In the genomic region with DNA sequence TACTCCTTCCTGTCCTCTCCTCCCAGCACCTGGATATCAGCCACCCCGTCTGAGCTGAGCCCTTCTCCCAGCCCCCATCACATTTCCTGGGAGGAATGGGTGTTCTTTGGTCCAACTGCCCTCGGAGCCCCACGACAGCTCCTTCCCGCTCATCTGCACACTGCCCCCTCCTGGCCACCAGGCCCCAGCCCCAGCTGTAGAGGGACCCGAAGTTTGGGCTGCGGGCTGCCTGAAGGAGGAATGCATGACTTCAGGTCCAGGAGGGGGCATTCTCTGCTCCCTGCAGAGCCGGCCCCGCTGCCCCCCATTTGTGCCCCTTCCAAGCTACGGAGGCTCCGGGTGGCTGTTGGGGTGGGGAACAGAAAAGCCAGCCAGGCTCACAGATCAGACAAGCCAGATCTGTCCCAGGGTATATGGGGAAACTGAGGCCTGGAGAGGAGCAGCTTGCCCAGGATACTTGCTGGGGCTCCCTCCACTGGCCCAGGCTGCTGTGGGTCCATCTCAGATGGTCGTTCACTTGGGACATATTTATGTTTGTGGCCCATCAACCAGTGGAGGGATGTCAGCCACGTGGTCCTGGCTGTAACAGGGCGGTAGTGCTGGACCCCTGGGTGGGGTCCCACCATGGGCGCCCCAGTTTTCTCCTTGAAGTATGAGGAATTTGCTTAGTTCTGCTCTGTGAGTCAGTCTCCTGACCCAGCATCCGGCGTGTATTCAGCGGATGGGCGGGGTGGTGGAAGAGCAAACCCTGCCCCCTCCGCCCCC, we compare ENCODE assay signal across 8 cellular contexts. TPM values are rescaled to one million over a fixed set of nuclear protein-coding genes. Genes with fewer than 3 reads are reported as not detected.
DNase-seq lines count a peak whose midpoint lies in the region; ATAC-seq, FAIRE-seq and TF ChIP-seq lines count a peak whose summit lies in the region.

No MANE protein-coding gene starts in this region.

- WGBS in GM23248 (ENCODE audit: low coverage in 1 of 2, low lambda C conversion rate in 2 of 2, missing lambda C conversion rate in 2 of 2), 2 experiments: 62 to 64% methylated on average over 18 to 19 of the region's 19 CpGs
- 56 to 70% (median 64%) methylated on average over 14 to 19 of the region's 19 CpGs for WGBS in adrenal gland, 4 donors

- no peaks in the 10 kb centered on the region for H3F3A ChIP-seq in GM23248 (ENCODE audit: insufficient read depth)

- H3K9ac ChIP-seq in GM23248 (no peak overlapping the region), kidney (ENCODE audit: low read length in 2 of 2) (no peak overlapping the region)

- in situ Hi-C loops in GM23248 (cut with MboI): loop anchor here (5.0 to 10.0 kb wide), 2 partner anchors 137 to 320 kb away; no protein-coding TSS in a partner anchor

- H3K27ac ChIP-seq in GM23248 (no peak overlapping the region), adrenal gland (no peak overlapping the region), kidney (ENCODE audit: low read depth in 2 of 2, low read length in 2 of 2) (no peak overlapping the region)

- no peak overlapping the region for H3K4me2 ChIP-seq in GM23248 (ENCODE audit: unreplicated experiment)

- DNase-seq in CD1c-positive myeloid dendritic cell (ENCODE audit: extremely low spot score) (peak; percentile 33), GM23248 (peak; percentile 53), adrenal gland (peak in 4 of 7 donors; percentile 50 to 61 (median 57)), kidney (peak; percentile 80), NCI-H526 treated with DMSO at 0.1 percent for 48 hours (lab: John Stamatoyannopoulos, UW) (no peak), amniotic stem cell (lab: John Stamatoyannopoulos, UW) (no peak), SK-N-DZ (ENCODE audit: low spot score) (no peak)

- TF ChIP-seq CTCF in adrenal gland (IDR thresholded peaks at IDR 0.05) (peak; percentile 43 to 65 (median 57)), kidney (IDR thresholded peaks at IDR 0.05; ENCODE audit: borderline replicate concordance, extremely low read depth, insufficient read depth) (peak; percentile 46)

- no peak for TF ChIP-seq POLR2A in adrenal gland (IDR thresholded peaks at IDR 0.05)
- no peak for TF ChIP-seq POLR2A in GM18505 (IDR thresholded peaks at IDR 0.05; ENCODE audit: borderline replicate concordance, extremely low read depth, insufficient read depth, insufficient read length)

- H4K20me1 ChIP-seq in GM23248 (ENCODE audit: insufficient read depth): no peaks in the 10 kb centered on the region

- H3K27me3 ChIP-seq in GM23248 (replicated peaks; ENCODE audit: insufficient read depth) (no peaks in the 10 kb centered on the region), adrenal gland (no peaks in the 10 kb centered on the region)

- no peak overlapping the region for H2AFZ ChIP-seq in GM23248

- H3K4me1 ChIP-seq in GM23248 (ENCODE audit: insufficient read depth) (no peaks in the 10 kb centered on the region), adrenal gland (replicated peaks in 1 of 2) (no peaks in the 10 kb centered on the region), kidney (ENCODE audit: control insufficient read depth in 1 of 2, insufficient read depth in 1 of 2, low read depth in 1 of 2, low read length in 2 of 2) (peaks cover 3 to 4% of the 10 kb centered on the region in 2 donors)

- intact Hi-C loops in adrenal gland (cut with DNase I) (loop anchor here (2.0 to 10.0 kb wide), 5 partner anchors 52 to 310 kb away; no protein-coding TSS in a partner anchor), kidney (cut with DNase I) (loop anchor here (10.0 kb wide), 1 partner anchor 300 kb away; no protein-coding TSS in a partner anchor)

- H3K36me3 ChIP-seq in GM23248 (ENCODE audit: low read depth) (no peaks in the 10 kb centered on the region), adrenal gland (replicated peaks in 1 of 2) (no peaks in the 10 kb centered on the region), kidney (ENCODE audit: control insufficient read depth in 1 of 2, insufficient read depth in 2 of 2, low read length in 2 of 2) (peaks cover 2 to 5% of the 10 kb centered on the region in 2 donors)

- ATAC-seq in GM18505 (IDR thresholded peaks at IDR 0.05; ENCODE audit: unreplicated experiment): no peak

- no peak for FAIRE-seq in kidney (lab: Jason Lieb, UNC)

- H3K9me2 ChIP-seq in GM23248 (ENCODE audit: insufficient read depth): no peaks in the 10 kb centered on the region

- H3K4me3 ChIP-seq in GM23248 (no peak overlapping the region), adrenal gland (no peak overlapping the region), kidney (ENCODE audit: low read length in 2 of 2) (no peak overlapping the region)

- no peaks in the 10 kb centered on the region for H3K79me2 ChIP-seq in GM23248 (ENCODE audit: insufficient read depth)

- H3K9me3 ChIP-seq in GM23248 (ENCODE audit: low read depth) (no peaks in the 10 kb centered on the region), adrenal gland (replicated peaks in 1 of 3) (no peaks in the 10 kb centered on the region), kidney (ENCODE audit: control insufficient read depth in 1 of 2, low read length in 2 of 2) (no peaks in the 10 kb centered on the region)

RNA-seq across cellular contexts. Expression of a gene that starts 33.1 kb away (rescaled TPM):
- 9.5 and 19.7 TPM in 2 replicates for total RNA-seq in GM23248 (2014; rRNA removed; shearing (Covaris generic))
- polyA plus RNA-seq in GM23248 (2016; fragmentation: Nextera tagmentation; extraction: Ambion mirVana) (2.1 and 2.6 TPM in 2 replicates), adrenal gland (10 to 100 TPM; 13.2 to 47.7 (median 20.3) TPM), kidney (ENCODE audit: insufficient read depth, low read depth, low replicate concordance) (33.8 TPM)
- total RNA-seq in adrenal gland (10 to 100 TPM; 38.3 to 52.2 (median 48.4) TPM), kidney (105 TPM)
- polyA plus RNA-seq in SK-N-DZ (2014; cell fraction: cytosol; rRNA removed): 19.9 and 27.0 TPM in 2 replicates
- polyA plus RNA-seq in SK-N-DZ (2014; cell fraction: nucleus; rRNA removed): 18.5 and 25.6 TPM in 2 replicates

Comparison
In these comparisons a context has a peak if more than half of its experiments do, and no peak if none do; other contexts are left out.
1. DNase-seq: peak in CD1c-positive myeloid dendritic cell (single experiment), GM23248 (single experiment), adrenal gland (4 of 7) and kidney (single experiment); none in NCI-H526 treated with DMSO at 0.1 percent for 48 hours (single experiment), amniotic stem cell (single experiment) and SK-N-DZ (single experiment).